ENCODE assay signal across 26 cellular contexts in genomic region chr20:7147220-7147601, GRCh38.
DNase-seq lines count a peak whose midpoint lies in the region; ATAC-seq, FAIRE-seq and TF ChIP-seq lines count a peak whose summit lies in the region.
"Had no signal": no experiment of that assay in that cellular context is flagged by ENCODE, and none has a peak within 500 bp of the region (broad histone marks: within the 10 kb centered on the region; RNA-seq: fewer than 3 reads in every experiment).

No MANE protein-coding gene starts in this region.

- no peaks in the 10 kb centered on the region for H3K27me3 ChIP-seq in right atrium auricular region
- H3K27me3 ChIP-seq: colonic mucosa, ovary, suprapubic skin had no signal

- H3K27ac ChIP-seq in right atrium auricular region (no peak overlapping the region), kidney (ENCODE audit: low read depth in 2 of 2, low read length in 2 of 2) (no peak overlapping the region)
- H3K27ac ChIP-seq: A549, colonic mucosa, ovary, RWPE1, suprapubic skin had no signal

- H3K9ac ChIP-seq in kidney (ENCODE audit: low read length in 2 of 2), result no peak overlapping the region
- H3K9ac ChIP-seq: SK-N-SH had no signal

- DNase-seq in Right ventricle myocardium inferior (ENCODE audit: missing footprints) (no peak), right atrium auricular region (ENCODE audit: low spot score) (no peak), ecto neural progenitor cell (ENCODE audit: low spot score) (peak; percentile 72), iPS-NIHi7 (ENCODE audit: extremely low spot score) (peak; percentile 13), sciatic nerve (ENCODE audit: low spot score) (no peak), kidney (no peak), CD1c-positive myeloid dendritic cell (ENCODE audit: extremely low spot score) (no peak)
- DNase-seq: activated CD4-positive, alpha-beta T cell treated with anti-CD3 and anti-CD28 coated beads for 4 hours; activated T-cell treated with anti-CD3 and anti-CD28 coated beads, Interleukin-2, amount 50 U/mL, for 24 hours; amniotic stem cell; CD8-positive, alpha-beta memory T cell; colonic mucosa; DND-41; KG1; naive thymus-derived CD4-positive, alpha-beta T cell; NCI-H524; ovary; SK-N-SH; stimulated activated CD4-positive, alpha-beta T cell treated with anti-CD3 and anti-CD28 coated beads, Interleukin-4, amount 100 ng/mL, for 24 hours; stimulated activated naive B cell treated with anti-CD40 and anti-IgM and Interleukin-4, amounts not matched to agents 10 μg/mL and 1 μg/mL and 100 μg/mL, for 72 hours; T-helper 17 cell had no signal

- ATAC-seq in Right ventricle myocardium inferior, result peak; percentile 87
- peak; percentile 93 for ATAC-seq in sciatic nerve
- ATAC-seq in GM18868 (IDR thresholded peaks at IDR 0.05; ENCODE audit: unreplicated experiment), result no peak
- ATAC-seq: A549; GM12878; naive thymus-derived CD4-positive, alpha-beta T cell; stimulated activated naive B cell treated with anti-CD40 and anti-IgM and Interleukin-4, amounts not matched to agents 10 μg/mL and 1 μg/mL and 100 μg/mL, for 72 hours; T-helper 17 cell had no signal

- intact Hi-C loops in Right ventricle myocardium inferior (cut with DNase I), result no loop called here
- intact Hi-C loops in sciatic nerve (cut with DNase I), result no loop called here
- intact Hi-C loops in kidney (cut with DNase I), result no loop called here

- FAIRE-seq in kidney (lab: Jason Lieb, UNC), result no peak
- FAIRE-seq: A549, GM12878 had no signal

- no peak overlapping the region for H3K4me3 ChIP-seq in right atrium auricular region
- no peak overlapping the region for H3K4me3 ChIP-seq in kidney (ENCODE audit: low read length in 2 of 2)
- H3K4me3 ChIP-seq: A549, colonic mucosa, GM12878, ovary, suprapubic skin had no signal

- H3K9me3 ChIP-seq in right atrium auricular region, result no peaks in the 10 kb centered on the region
- no peaks in the 10 kb centered on the region for H3K9me3 ChIP-seq in kidney (ENCODE audit: control insufficient read depth in 1 of 2, low read length in 2 of 2)
- H3K9me3 ChIP-seq: colonic mucosa, ovary, SK-N-SH, suprapubic skin had no signal

- H3K36me3 ChIP-seq in right atrium auricular region (no peaks in the 10 kb centered on the region), kidney (ENCODE audit: control insufficient read depth in 1 of 2, insufficient read depth in 2 of 2, low read length in 2 of 2) (no peaks in the 10 kb centered on the region)
- H3K36me3 ChIP-seq: colonic mucosa, ovary, suprapubic skin had no signal

- H3K4me1 ChIP-seq in right atrium auricular region (no peaks in the 10 kb centered on the region), kidney (ENCODE audit: control insufficient read depth in 1 of 2, insufficient read depth in 1 of 2, low read depth in 1 of 2, low read length in 2 of 2) (no peaks in the 10 kb centered on the region)
- H3K4me1 ChIP-seq: A549, colonic mucosa, suprapubic skin had no signal

- TF ChIP-seq CTCF in right atrium auricular region (IDR thresholded peaks at IDR 0.05) (no peak), kidney (IDR thresholded peaks at IDR 0.05; ENCODE audit: borderline replicate concordance, extremely low read depth, insufficient read depth) (no peak)

Comparison
In these comparisons a context has a peak if more than half of its experiments do, and no peak if none do; other contexts are left out.
1. DNase-seq: peak in ecto neural progenitor cell (single experiment) and iPS-NIHi7 (single experiment); none in Right ventricle myocardium inferior (single experiment), right atrium auricular region (single experiment), sciatic nerve (single experiment), kidney (single experiment) and CD1c-positive myeloid dendritic cell (single experiment).